In genomic region chr12:97960225-97960624, GRCh38 we compare ENCODE assay signal across 12 cellular contexts.
DNase-seq lines count a peak whose midpoint lies in the region; ATAC-seq and TF ChIP-seq lines count a peak whose summit lies in the region.
"Had no signal": no experiment of that assay in that cellular context is flagged by ENCODE, and none has a peak within 500 bp of the region (broad histone marks: within the 10 kb centered on the region; RNA-seq: fewer than 3 reads in every experiment).

No MANE protein-coding gene starts in this region.

- no peaks in the 10 kb centered on the region for H4K20me1 ChIP-seq in neural progenitor cell (ENCODE audit: low read depth)
- H4K20me1 ChIP-seq: BLaER1 had no signal

- H3K4me1 ChIP-seq in neural progenitor cell, result peaks cover 4% of the 10 kb centered on the region
- H3K4me1 ChIP-seq: BLaER1 had no signal

- no peak overlapping the region for H3K4me3 ChIP-seq in epithelial cell of proximal tubule (ENCODE audit: low read depth, low read length)
- no peak overlapping the region for H3K4me3 ChIP-seq in neural progenitor cell
- H3K4me3 ChIP-seq: BLaER1 had no signal

- H3K9me3 Mint-ChIP-seq in neural progenitor cell (no peaks in the 10 kb centered on the region), nephron progenitor cell (peaks cover 17% of the 10 kb centered on the region)

- H3K9me3 ChIP-seq in neural progenitor cell (ENCODE audit: low read depth), result no peaks in the 10 kb centered on the region

- no peak overlapping the region for H3K9ac ChIP-seq in neural progenitor cell
- H3K9ac ChIP-seq: BLaER1 had no signal

- H3K27me3 ChIP-seq in neural progenitor cell, result no peaks in the 10 kb centered on the region
- H3K27me3 ChIP-seq: BLaER1 had no signal

- DNase-seq in NCI-H146 (lab: John Stamatoyannopoulos, UW), result peak; percentile 5
- no peak for DNase-seq in NCI-H146 treated with DMSO at 0.1 percent for 48 hours (lab: John Stamatoyannopoulos, UW; ENCODE audit: unreplicated experiment)
- DNase-seq in NCI-H69 (lab: John Stamatoyannopoulos, UW), result peak; percentile 41
- no peak for DNase-seq in epithelial cell of proximal tubule (ENCODE audit: low read depth)
- peak; percentile 10 for DNase-seq in neural progenitor cell (ENCODE audit: low spot score)
- DNase-seq in nephron progenitor cell, result no peak
- DNase-seq in sciatic nerve (ENCODE audit: low spot score), result no peak
- no peak for DNase-seq in activated effector memory CD4-positive, alpha-beta T cell treated with Interleukin-2 at 50 U/mL for 16 hours
- DNase-seq: CD8-positive, alpha-beta memory T cell; GF-D8 had no signal

- H3K27ac ChIP-seq in neural progenitor cell, result no peak overlapping the region
- H3K27ac ChIP-seq: 22Rv1, BLaER1 had no signal

- H3K4me3 Mint-ChIP-seq in neural progenitor cell (no peak overlapping the region), nephron progenitor cell (no peak overlapping the region)
- H3K4me3 Mint-ChIP-seq: CD8-positive, alpha-beta memory T cell had no signal

- TF ChIP-seq CTCF in epithelial cell of proximal tubule (conservative IDR thresholded peaks at IDR 0.05; ENCODE audit: low read depth, low read length) (peak; percentile 35), neural progenitor cell (IDR thresholded peaks at IDR 0.05) (peak; percentile 29), nephron progenitor cell (IDR thresholded peaks at IDR 0.05) (no peak)

- no peak overlapping the region for H2AFZ ChIP-seq in neural progenitor cell (replicated peaks)

- ATAC-seq in sciatic nerve, result no peak

- no peaks in the 10 kb centered on the region for H3K27me3 Mint-ChIP-seq in neural progenitor cell (ENCODE audit: insufficient read depth, low read depth)
- H3K27me3 Mint-ChIP-seq in nephron progenitor cell (ENCODE audit: low read depth, poor library complexity), result no peaks in the 10 kb centered on the region
- H3K27me3 Mint-ChIP-seq: CD8-positive, alpha-beta memory T cell had no signal

- H3F3A ChIP-seq in neural progenitor cell (ENCODE audit: low read depth), result no peaks in the 10 kb centered on the region

- no peaks in the 10 kb centered on the region for H3K36me3 ChIP-seq in neural progenitor cell
- H3K36me3 ChIP-seq: BLaER1 had no signal

- H3K36me3 Mint-ChIP-seq in neural progenitor cell (peaks cover 2% of the 10 kb centered on the region), nephron progenitor cell (ENCODE audit: low read depth) (peaks cover 5% of the 10 kb centered on the region)
- H3K36me3 Mint-ChIP-seq: CD8-positive, alpha-beta memory T cell had no signal

- no peaks in the 10 kb centered on the region for H3K4me1 Mint-ChIP-seq in neural progenitor cell
- H3K4me1 Mint-ChIP-seq in nephron progenitor cell, result no peaks in the 10 kb centered on the region
- H3K4me1 Mint-ChIP-seq: CD8-positive, alpha-beta memory T cell had no signal

- H3K79me2 ChIP-seq in neural progenitor cell (ENCODE audit: low read depth), result no peaks in the 10 kb centered on the region

- H3K4me2 ChIP-seq in neural progenitor cell, result no peak overlapping the region
- H3K4me2 ChIP-seq: BLaER1 had no signal

- H3K27ac Mint-ChIP-seq in neural progenitor cell (no peak overlapping the region), nephron progenitor cell (no peak overlapping the region)
- H3K27ac Mint-ChIP-seq: CD8-positive, alpha-beta memory T cell had no signal

- intact Hi-C loops in sciatic nerve (cut with DNase I), result no loop called here

Comparison
In these comparisons a context has a peak if more than half of its experiments do, and no peak if none do; other contexts are left out.
1. DNase-seq: peak in NCI-H146 (single experiment), NCI-H69 (single experiment) and neural progenitor cell (single experiment); none in NCI-H146 treated with DMSO at 0.1 percent for 48 hours (single experiment), epithelial cell of proximal tubule (single experiment), nephron progenitor cell (single experiment), sciatic nerve (single experiment) and activated effector memory CD4-positive, alpha-beta T cell treated with Interleukin-2 at 50 U/mL for 16 hours (single experiment).